ENCODE assay signal across 14 cellular contexts in genomic region chr4:9482871-9483270, GRCh38. TPM values are rescaled to one million over a fixed set of nuclear protein-coding genes. Genes with fewer than 3 reads are reported as not detected.
"Had no signal": no experiment of that assay in that cellular context is flagged by ENCODE, and none has a peak within 500 bp of the region (broad histone marks: within the 10 kb centered on the region; RNA-seq: fewer than 3 reads in every experiment).

No MANE protein-coding gene starts in this region.

RNA-seq across cellular contexts. Expression of gene DEFB131A, which starts 38.7 kb away (rescaled TPM):
- total RNA-seq: activated B cell treated with CpG ODN at 0.5 μM for 24 hours; activated CD4-positive, alpha-beta memory T cell treated with anti-CD3 and anti-CD28 coated beads for 36 hours; activated CD4-positive, alpha-beta memory T cell treated with anti-CD3 and anti-CD28 coated beads, Interleukin-2, amount 10 ng/mL, durations not matched to agents 7 days and 5 days; activated CD4-positive, alpha-beta T cell treated with anti-CD3 and anti-CD28 coated beads for 36 hours; activated CD4-positive, alpha-beta T cell treated with anti-CD3 and anti-CD28 coated beads, Interleukin-2, amount 10 ng/mL, durations not matched to agents 7 days and 5 days; activated CD8-positive, alpha-beta memory T cell treated with anti-CD3 and anti-CD28 coated beads for 36 hours; activated CD8-positive, alpha-beta memory T cell treated with anti-CD3 and anti-CD28 coated beads, Interleukin-2, amount 10 ng/mL, durations not matched to agents 7 days and 5 days; activated CD8-positive, alpha-beta T cell treated with anti-CD3 and anti-CD28 coated beads for 36 hours; activated CD8-positive, alpha-beta T cell treated with anti-CD3 and anti-CD28 coated beads, Interleukin-2, amount 10 ng/mL, durations not matched to agents 7 days and 5 days; T-cell; T-helper 1 cell treated with Interleukin-12 subunit alpha and Interleukin-12 subunit beta and Interleukin-4 antibody, amounts not matched to agents 30 ng/mL and 1 ng/mL, for 36 hours; T-helper 17 cell; T-helper 2 cell treated with Interferon-gamma antibody and Interleukin-4, amounts not matched to agents 100 ng/mL and 5 ng/mL, for 36 hours; WTC11 had no signal
